In the genomic region with DNA sequence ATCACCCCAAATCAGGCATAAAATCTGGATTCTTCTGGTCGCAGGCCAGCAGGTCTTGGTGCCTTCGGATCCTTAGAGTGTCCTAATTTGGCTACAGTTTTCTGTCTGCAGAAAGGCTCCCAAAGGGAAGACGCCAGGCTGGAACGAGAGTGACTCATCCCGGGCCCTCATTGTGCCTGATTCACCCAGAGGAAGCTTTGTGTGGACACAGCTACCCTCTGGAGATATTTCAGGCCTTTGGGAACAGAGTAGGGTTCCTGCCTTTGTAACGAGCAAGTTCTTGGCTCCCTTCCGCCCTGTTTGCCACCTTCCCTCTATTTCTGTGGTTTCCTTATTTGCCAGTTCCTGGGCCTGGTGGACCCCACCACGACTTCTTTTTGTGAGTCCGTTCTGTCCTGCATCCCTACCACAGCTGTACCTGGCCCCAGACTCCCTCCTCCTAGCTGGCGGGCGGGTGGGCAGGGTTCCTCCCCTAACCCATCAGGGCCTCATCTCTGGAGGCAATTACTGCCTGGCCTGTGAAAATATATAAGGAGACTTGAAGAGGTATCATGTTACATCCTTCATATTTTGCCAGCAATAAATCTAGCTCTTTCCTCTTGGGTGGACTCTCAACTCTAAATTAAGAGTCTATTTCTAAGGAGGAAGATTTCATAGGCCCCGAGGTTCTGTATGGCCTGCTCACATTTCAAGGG, we compare ENCODE assay signal across 13 cellular contexts.
DNase-seq lines count a peak whose midpoint lies in the region; ATAC-seq and TF ChIP-seq lines count a peak whose summit lies in the region.
"Had no signal": no experiment of that assay in that cellular context is flagged by ENCODE, and none has a peak within 500 bp of the region (broad histone marks: within the 10 kb centered on the region; RNA-seq: fewer than 3 reads in every experiment).

No MANE protein-coding gene starts in this region.

- CTCF ChIA-PET in AG04450 (lab: Charles Lee): interaction anchor here (0.6 to 1.3 kb wide), 2 partner anchors 21 to 37 kb away, joined by 3 to 7 read pairs; no protein-coding TSS in a partner anchor

- no peaks in the 10 kb centered on the region for H3K36me3 Mint-ChIP-seq in nephron (ENCODE audit: low read depth)
- H3K36me3 Mint-ChIP-seq: stimulated activated effector memory CD8-positive, alpha-beta T cell treated with anti-CD3 and anti-CD28 coated beads, Interleukin-12 subunit alpha, Interleukin-12 subunit beta, amount 100 ng/mL, for 72 hours had no signal

- peak overlapping the region; percentile 32 to 53 (median 41) for H3K4me3 Mint-ChIP-seq in nephron
- H3K4me3 Mint-ChIP-seq: CD8-positive, alpha-beta memory T cell; stimulated activated effector memory CD8-positive, alpha-beta T cell treated with anti-CD3 and anti-CD28 coated beads, Interleukin-12 subunit alpha, Interleukin-12 subunit beta, amount 100 ng/mL, for 72 hours had no signal

- H3K9ac ChIP-seq in colonic mucosa (ENCODE audit: low read depth in 2 of 2, low read length in 2 of 2): no peak overlapping the region

- H3K36me3 ChIP-seq in colonic mucosa: no peaks in the 10 kb centered on the region

- peaks cover 5% of the 10 kb centered on the region for H3K4me1 ChIP-seq in colonic mucosa

- ATAC-seq in HG03442 (IDR thresholded peaks at IDR 0.05; ENCODE audit: unreplicated experiment): no peak
- ATAC-seq in GM21528 (IDR thresholded peaks at IDR 0.05; ENCODE audit: low FRiP score, unreplicated experiment): no peak
- ATAC-seq: stimulated activated effector memory CD8-positive, alpha-beta T cell treated with anti-CD3 and anti-CD28 coated beads, Interleukin-12 subunit alpha, Interleukin-12 subunit beta, amount 100 ng/mL, for 72 hours had no signal

- TF ChIP-seq CTCF in AG04450 (IDR thresholded peaks at IDR 0.05; ENCODE audit: low read depth, low read length): no peak
- no peak for TF ChIP-seq CTCF in colonic mucosa (IDR thresholded peaks at IDR 0.05)
- no peak for TF ChIP-seq CTCF in nephron (IDR thresholded peaks at IDR 0.05; ENCODE audit: unreplicated experiment in 3 of 3)

- H3K27ac Mint-ChIP-seq in nephron: peak overlapping the region; percentile 91 to 97 (median 94)
- H3K27ac Mint-ChIP-seq: activated T-helper 2 cell treated with anti-CD3 and anti-CD28 coated beads, Interferon-gamma antibody, Interleukin-2, Interleukin-4, amounts not matched to agents 10 μg/mL and 5 μg/mL and 100 μg/mL, durations not matched to agents 14 hours and 24 hours and 36 hours; CD8-positive, alpha-beta memory T cell; stimulated activated effector memory CD8-positive, alpha-beta T cell treated with anti-CD3 and anti-CD28 coated beads, Interleukin-12 subunit alpha, Interleukin-12 subunit beta, amount 100 ng/mL, for 72 hours had no signal

- DNase-seq in AG04450 (ENCODE audit: low read depth, low spot score) (no peak), HT1080 (ENCODE audit: low read depth) (peak; percentile 82), colonic mucosa (no peak), anterior cingulate cortex (lab: John Stamatoyannopoulos, UW) (no peak), NCI-H2107 treated with DMSO at 0.1 percent for 48 hours (lab: John Stamatoyannopoulos, UW; ENCODE audit: unreplicated experiment) (no peak)
- DNase-seq: CD8-positive, alpha-beta memory T cell; cortex of kidney; NCI-H345 had no signal

- H3K4me3 ChIP-seq in AG04450 (ENCODE audit: low read depth, low read length): no peak overlapping the region
- H3K4me3 ChIP-seq in colonic mucosa: no peak overlapping the region

- peaks cover 64% of the 10 kb centered on the region for H3K4me1 Mint-ChIP-seq in nephron
- H3K4me1 Mint-ChIP-seq: CD8-positive, alpha-beta memory T cell; stimulated activated effector memory CD8-positive, alpha-beta T cell treated with anti-CD3 and anti-CD28 coated beads, Interleukin-12 subunit alpha, Interleukin-12 subunit beta, amount 100 ng/mL, for 72 hours had no signal

- POLR2A ChIA-PET in AG04450 (lab: Yijun Ruan, JAX): interaction anchor here (1.4 kb wide), 1 partner anchor 179 kb away, joined by 3 read pairs; no protein-coding TSS in a partner anchor

- intact Hi-C loops in colonic mucosa (cut with DNase I): no loop called here

- H3K9me3 ChIP-seq in AG04450 (ENCODE audit: control insufficient read depth, insufficient read depth, low read length): peaks cover 4% of the 10 kb centered on the region
- no peaks in the 10 kb centered on the region for H3K9me3 ChIP-seq in colonic mucosa

- H3K9me3 Mint-ChIP-seq in nephron: no peaks in the 10 kb centered on the region
- H3K9me3 Mint-ChIP-seq: activated T-helper 2 cell treated with anti-CD3 and anti-CD28 coated beads, Interferon-gamma antibody, Interleukin-2, Interleukin-4, amounts not matched to agents 10 μg/mL and 5 μg/mL and 100 μg/mL, durations not matched to agents 14 hours and 24 hours and 36 hours; CD8-positive, alpha-beta memory T cell; stimulated activated effector memory CD8-positive, alpha-beta T cell treated with anti-CD3 and anti-CD28 coated beads, Interleukin-12 subunit alpha, Interleukin-12 subunit beta, amount 100 ng/mL, for 72 hours had no signal

- H3K27me3 ChIP-seq in AG04450 (ENCODE audit: control insufficient read depth, insufficient read depth, low read length) (no peaks in the 10 kb centered on the region), colonic mucosa (no peaks in the 10 kb centered on the region)

- H3K27ac ChIP-seq in AG04450 (ENCODE audit: low read depth, low read length) (peak overlapping the region; percentile 87), colonic mucosa (peak overlapping the region; percentile 42)

- H3K27me3 Mint-ChIP-seq in nephron (ENCODE audit: low read depth): peaks cover 11% of the 10 kb centered on the region
